ENCODE assay signal across 8 cellular contexts in genomic region chrX:63350979-63351616, GRCh38. TPM values are rescaled to one million over a fixed set of nuclear protein-coding genes. Genes with fewer than 3 reads are reported as not detected.
DNase-seq lines count a peak whose midpoint lies in the region; ATAC-seq and TF ChIP-seq lines count a peak whose summit lies in the region.

Gene SPIN4 (minus strand): TSS chrX:63351332. CDS start chrX:63350819, 513 bp downstream.

- H3K27ac Mint-ChIP-seq in activated T-cell treated with anti-CD3 and anti-CD28 coated beads, Interleukin-2, amount 50 U/mL, for 24 hours: peak within 1 kb of the TSS; percentile 64

- H3K36me3 Mint-ChIP-seq in activated T-cell treated with anti-CD3 and anti-CD28 coated beads, Interleukin-2, amount 50 U/mL, for 24 hours (ENCODE audit: low read depth): peaks cover 4% of the 10 kb centered on the region

- TF ChIP-seq CTCF in OCI-LY7 (conservative IDR thresholded peaks at IDR 0.05; ENCODE audit: low read length): no peak

- POLR2A ChIA-PET in OCI-LY7 (lab: Charles Lee): interaction anchor here (0.6 kb wide), 1 partner anchor 355 kb away, joined by 3 read pairs; no protein-coding TSS in a partner anchor

- intact Hi-C loops in OCI-LY7 (cut with micrococcal nuclease; ENCODE audit: unreplicated experiment): loop anchor here (5.0 kb wide), 2 partner anchors 406 to 856 kb away; partner anchors contain the start of gene AMER1

- ATAC-seq in GM21515 (IDR thresholded peaks at IDR 0.05; ENCODE audit: unreplicated experiment) (peak; percentile 95), esophagus mucosa (peak; percentile 96)

- CTCF ChIA-PET in OCI-LY7 (lab: Charles Lee; ENCODE audit: unreplicated experiment): interaction anchor here (0.6 to 1.0 kb wide), 2 partner anchors 76 to 433 kb away, joined by 3 to 4 read pairs; no protein-coding TSS in a partner anchor

- no TSS peak for BruUV-seq in OCI-LY7 (replicated peaks; lab: Mats Ljungman, UMichigan)

- H3K79me2 ChIP-seq in OCI-LY7 (ENCODE audit: insufficient read depth, low read depth, low read length): peaks cover 41% of the 10 kb centered on the region

- H3K27me3 ChIP-seq in HUES64 (ENCODE audit: insufficient read depth, low read length): no peaks in the 10 kb centered on the region
- no peaks in the 10 kb centered on the region for H3K27me3 ChIP-seq in muscle layer of colon (ENCODE audit: control insufficient read depth in 1 of 2, insufficient read depth in 2 of 2, low read length in 2 of 2)

- peak within 1 kb of the TSS; percentile 81 for H3K4me3 Mint-ChIP-seq in activated T-cell treated with anti-CD3 and anti-CD28 coated beads, Interleukin-2, amount 50 U/mL, for 24 hours

- H3K27me3 Mint-ChIP-seq in activated T-cell treated with anti-CD3 and anti-CD28 coated beads, Interleukin-2, amount 50 U/mL, for 24 hours: peaks cover 18% of the 10 kb centered on the region

- WGBS in HUES64: under 1% methylated on average over 58 of the region's 58 CpGs

- H3K4me2 ChIP-seq in OCI-LY7 (ENCODE audit: low read length): peak within 1 kb of the TSS; percentile 73

- peaks cover 16% of the 10 kb centered on the region for H3K4me1 Mint-ChIP-seq in activated T-cell treated with anti-CD3 and anti-CD28 coated beads, Interleukin-2, amount 50 U/mL, for 24 hours (ENCODE audit: low read depth)

- H3K9me3 ChIP-seq in HUES64 (ENCODE audit: insufficient read depth, low read depth, low read length) (no peaks in the 10 kb centered on the region), OCI-LY7 (ENCODE audit: low read length) (no peaks in the 10 kb centered on the region), muscle layer of colon (ENCODE audit: low read length) (no peaks in the 10 kb centered on the region)

- no peaks in the 10 kb centered on the region for H3K36me3 ChIP-seq in HUES64 (ENCODE audit: insufficient read depth, low read length)
- H3K36me3 ChIP-seq in OCI-LY7 (ENCODE audit: insufficient read depth, low read length): peaks cover 5% of the 10 kb centered on the region; the same call in 1 of the 2 replicates
- no peaks in the 10 kb centered on the region for H3K36me3 ChIP-seq in muscle layer of colon (ENCODE audit: insufficient read depth, low read length)

- H3K9me3 Mint-ChIP-seq in activated T-cell treated with anti-CD3 and anti-CD28 coated beads, Interleukin-2, amount 50 U/mL, for 24 hours: no peaks in the 10 kb centered on the region

- H3K9ac ChIP-seq in HUES64 (ENCODE audit: low read depth, low read length): peak within 1 kb of the TSS; percentile 83
- peak within 1 kb of the TSS; percentile 47 for H3K9ac ChIP-seq in muscle layer of colon (ENCODE audit: low read length)

- H3K9me2 ChIP-seq in OCI-LY7 (ENCODE audit: insufficient read depth, low read length): no peaks in the 10 kb centered on the region

- no peaks in the 10 kb centered on the region for H4K20me1 ChIP-seq in OCI-LY7 (ENCODE audit: insufficient read depth, low read length)

- H2AFZ ChIP-seq in OCI-LY7 (ENCODE audit: low read length): peak within 1 kb of the TSS; percentile 64; the same call in 1 of the 2 replicates

- H3K27ac ChIP-seq in HUES64 (ENCODE audit: low read depth, low read length) (peak within 1 kb of the TSS; percentile 87; the same call in 1 of the 2 replicates), OCI-LY7 (ENCODE audit: low read depth, low read length, poor library complexity, severe bottlenecking) (peak within 1 kb of the TSS; percentile 86), muscle layer of colon (ENCODE audit: low read depth, low read length) (peak within 1 kb of the TSS; percentile 79)

- peak within 1 kb of the TSS; percentile 94 for H3K4me3 ChIP-seq in HUES64 (ENCODE audit: low read length)
- H3K4me3 ChIP-seq in OCI-LY7 (ENCODE audit: low read depth, low read length, poor library complexity, severe bottlenecking): peak within 1 kb of the TSS; percentile 90
- peak within 1 kb of the TSS; percentile 24 to 64 for H3K4me3 ChIP-seq in muscle layer of colon (ENCODE audit: low read depth in 1 of 2, low read length in 2 of 2)

- H3K4me1 ChIP-seq in HUES64 (ENCODE audit: insufficient read depth, low read length): peaks cover 5% of the 10 kb centered on the region; the same call in 1 of the 2 replicates
- peaks cover 4% of the 10 kb centered on the region for H3K4me1 ChIP-seq in OCI-LY7 (ENCODE audit: insufficient read depth, low read length, poor library complexity, severe bottlenecking)
- no peaks in the 10 kb centered on the region for H3K4me1 ChIP-seq in muscle layer of colon (ENCODE audit: insufficient read depth, low read length)

- DNase-seq in DMS 273 treated with DMSO at 0.1 percent for 48 hours (lab: John Stamatoyannopoulos, UW) (peak; percentile 91), OCI-LY7 (ENCODE audit: low spot score) (peak; percentile 87)
- DNase-seq in activated T-cell treated with anti-CD3 and anti-CD28 coated beads, Interleukin-2, amount 50 U/mL, for 24 hours: peak; percentile 75
- peak; percentile 26 for DNase-seq in stimulated activated CD8-positive, alpha-beta memory T cell treated with anti-CD3 and anti-CD28 coated beads, Interleukin-7, amount 100 ng/mL, for 24 hours (ENCODE audit: low read depth)

RNA-seq across cellular contexts. Expression of gene SPIN4, which starts in this region (rescaled TPM):
- 13.0 TPM for polyA plus RNA-seq in HUES64 (2013, experiment 1 of 2)
- polyA plus RNA-seq in HUES64 (2013, experiment 2 of 2): 12.2 TPM
- 9.6 and 10.5 TPM in 2 replicates for total RNA-seq in OCI-LY7 (2014; rRNA removed; shearing (Covaris generic))
- total RNA-seq in OCI-LY7 (2022) (17.2 and 23.0 TPM in 2 replicates), esophagus mucosa (8.4 TPM)

Comparison
In these comparisons a context has a peak if more than half of its experiments do, and no peak if none do; other contexts are left out.
1. Peak in every context shown above with its lines: DNase-seq, ATAC-seq, H3K4me3 ChIP-seq and H3K27ac ChIP-seq.
2. DNase-seq: peak in every context shown above with its lines; median percentile 91 in DMS 273 treated with DMSO at 0.1 percent for 48 hours; 87 in OCI-LY7; 75 in activated T-cell treated with anti-CD3 and anti-CD28 coated beads, Interleukin-2, amount 50 U/mL, for 24 hours; 26 in stimulated activated CD8-positive, alpha-beta memory T cell treated with anti-CD3 and anti-CD28 coated beads, Interleukin-7, amount 100 ng/mL, for 24 hours.
3. H3K4me3 ChIP-seq: peak in every context shown above with its lines; median percentile 94 in HUES64; 90 in OCI-LY7; 44 in muscle layer of colon.